Comparison of ENCODE assay signal across 1 cellular context in the genomic region with DNA sequence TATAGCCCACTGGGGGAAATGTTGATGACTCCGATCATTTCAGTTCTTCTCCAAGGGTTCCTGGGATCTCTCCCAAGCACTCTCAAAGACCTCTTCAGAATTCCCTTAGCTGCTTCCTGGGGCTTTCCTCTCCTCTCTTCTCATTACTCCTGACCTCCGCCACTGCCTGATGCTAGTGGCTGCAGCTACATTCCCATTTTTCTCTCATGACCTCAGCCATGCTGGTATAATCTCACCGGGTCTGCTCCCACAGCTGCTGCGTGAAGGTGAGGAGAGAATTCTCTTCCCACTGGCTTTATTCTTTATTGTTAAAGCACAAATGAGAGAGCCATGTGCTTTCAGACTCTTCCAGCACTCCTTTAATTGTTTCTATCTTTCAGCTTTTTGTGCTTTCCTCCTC.
TF ChIP-seq lines count a peak whose summit lies in the region.

No MANE protein-coding gene starts in this region.

TF ChIP-seq in IMR-90, 13 proteins besides CTCF, POLR2A, EP300 and RAD21:
- TF ChIP-seq SMC3 (IDR thresholded peaks at IDR 0.05; ENCODE audit: low read depth, low read length) (no peak), RCOR1 (IDR thresholded peaks at IDR 0.05; ENCODE audit: insufficient replicate concordance, low read length) (no peak), MAFK (IDR thresholded peaks at IDR 0.05; ENCODE audit: low read depth, low read length) (no peak)
TF ChIP-seq in IMR-90: peak in this region for 0.
